ENCODE assay signal across 18 cellular contexts in the genomic region with DNA sequence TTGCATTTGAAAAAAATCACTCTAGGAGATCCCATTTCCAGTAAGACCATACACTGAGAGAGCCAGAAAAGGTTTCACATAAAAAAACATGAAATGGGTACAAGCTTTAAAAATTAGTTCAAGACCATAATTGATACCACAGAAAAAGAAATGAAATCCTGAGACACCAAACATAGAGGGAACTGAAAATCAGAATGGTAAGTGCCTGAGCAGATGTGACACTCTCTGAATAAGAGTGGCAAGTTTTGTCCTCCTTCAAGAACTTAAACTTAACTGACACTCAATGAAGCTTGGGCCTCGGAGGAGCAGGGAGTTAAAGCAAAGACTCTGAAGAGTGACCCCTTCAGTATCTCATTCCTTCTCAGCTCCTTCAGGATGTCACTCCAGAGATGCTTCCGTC. TPM values are rescaled to one million over a fixed set of nuclear protein-coding genes. Genes with fewer than 3 reads are reported as not detected.
DNase-seq lines count a peak whose midpoint lies in the region; ATAC-seq and TF ChIP-seq lines count a peak whose summit lies in the region.
"Had no signal": no experiment of that assay in that cellular context is flagged by ENCODE, and none has a peak within 500 bp of the region (broad histone marks: within the 10 kb centered on the region; RNA-seq: fewer than 3 reads in every experiment).

No MANE protein-coding gene starts in this region.

- POLR2A ChIA-PET in OCI-LY7 (lab: Charles Lee), result interaction anchor here (0.6 to 1.9 kb wide), 4 partner anchors 14 to 497 kb away, joined by 3 to 5 read pairs (median 4); no protein-coding TSS in a partner anchor

- H3K9me2 ChIP-seq in OCI-LY7 (ENCODE audit: insufficient read depth, low read length), result no peaks in the 10 kb centered on the region

- H2AFZ ChIP-seq in OCI-LY7 (ENCODE audit: low read length), result no peak overlapping the region

- peaks cover 28% of the 10 kb centered on the region for H3K27me3 Mint-ChIP-seq in T-helper 2 cell treated with Interferon-gamma antibody and Interleukin-4, amounts not matched to agents 5 μg/mL and 100 μg/mL, for 36 hours (ENCODE audit: low read depth)
- H3K27me3 Mint-ChIP-seq: activated naive CD8-positive, alpha-beta T cell; stimulated activated naive CD8-positive, alpha-beta T cell treated with anti-CD3 and anti-CD28 coated beads, Interleukin-15, Interleukin-2, amounts not matched to agents 100 ng/mL and 50 ng/mL, for 24 hours had no signal

- ATAC-seq in GM18502 (IDR thresholded peaks at IDR 0.05; ENCODE audit: poor library complexity, unreplicated experiment), result peak; percentile 93
- peak; percentile 67 for ATAC-seq in GM19463 (IDR thresholded peaks at IDR 0.05; ENCODE audit: unreplicated experiment)
- ATAC-seq in HG02798 (IDR thresholded peaks at IDR 0.05; ENCODE audit: poor library complexity, unreplicated experiment), result peak; percentile 72
- peak; percentile 53 for ATAC-seq in HG03469 (IDR thresholded peaks at IDR 0.05; ENCODE audit: unreplicated experiment)
- ATAC-seq: right lobe of liver had no signal

- BruUV-seq in OCI-LY7 (replicated peaks; lab: Mats Ljungman, UMichigan), result no TSS peak

- no peaks in the 10 kb centered on the region for H3K9me3 ChIP-seq in OCI-LY7 (ENCODE audit: low read length)
- H3K9me3 ChIP-seq: right lobe of liver had no signal

- no peak for TF ChIP-seq CTCF in OCI-LY7 (conservative IDR thresholded peaks at IDR 0.05; ENCODE audit: low read length)

- H3K9me3 Mint-ChIP-seq in T-helper 2 cell treated with Interferon-gamma antibody and Interleukin-4, amounts not matched to agents 5 μg/mL and 100 μg/mL, for 36 hours, result peaks cover 12% of the 10 kb centered on the region
- H3K9me3 Mint-ChIP-seq: activated B cell treated with CpG ODN at 0.5 μM for 24 hours, nephron had no signal

- peaks cover 5% of the 10 kb centered on the region for H3K36me3 Mint-ChIP-seq in T-helper 2 cell treated with Interferon-gamma antibody and Interleukin-4, amounts not matched to agents 5 μg/mL and 100 μg/mL, for 36 hours (ENCODE audit: low read depth)
- H3K36me3 Mint-ChIP-seq: activated naive CD8-positive, alpha-beta T cell had no signal

- no peak overlapping the region for H3K4me3 Mint-ChIP-seq in T-helper 2 cell treated with Interferon-gamma antibody and Interleukin-4, amounts not matched to agents 5 μg/mL and 100 μg/mL, for 36 hours
- H3K4me3 Mint-ChIP-seq: activated B cell treated with CpG ODN at 0.5 μM for 24 hours; activated naive CD8-positive, alpha-beta T cell; nephron; stimulated activated naive CD8-positive, alpha-beta T cell treated with anti-CD3 and anti-CD28 coated beads, Interleukin-15, Interleukin-2, amounts not matched to agents 100 ng/mL and 50 ng/mL, for 24 hours had no signal

- no peaks in the 10 kb centered on the region for H3K79me2 ChIP-seq in OCI-LY7 (ENCODE audit: insufficient read depth, low read depth, low read length)

- CTCF ChIA-PET in OCI-LY7 (lab: Charles Lee; ENCODE audit: unreplicated experiment), result no interaction called here

- no peaks in the 10 kb centered on the region for H4K20me1 ChIP-seq in OCI-LY7 (ENCODE audit: insufficient read depth, low read length)

- no peak overlapping the region for H3K27ac ChIP-seq in OCI-LY7 (ENCODE audit: low read depth, low read length, poor library complexity, severe bottlenecking)
- H3K27ac ChIP-seq: right lobe of liver had no signal

- peaks cover 12% of the 10 kb centered on the region for H3K4me1 Mint-ChIP-seq in T-helper 2 cell treated with Interferon-gamma antibody and Interleukin-4, amounts not matched to agents 5 μg/mL and 100 μg/mL, for 36 hours (ENCODE audit: low read depth)

- DNase-seq in T-helper 2 cell treated with Interferon-gamma antibody and Interleukin-4, amounts not matched to agents 5 μg/mL and 100 μg/mL, for 36 hours (ENCODE audit: low spot score), result no peak
- DNase-seq in iPS-NIHi7 (ENCODE audit: extremely low spot score), result no peak
- no peak for DNase-seq in OCI-LY7 (ENCODE audit: low spot score)
- no peak for DNase-seq in ureter (ENCODE audit: low spot score)
- DNase-seq: activated B cell treated with CpG ODN at 0.5 μM for 24 hours; activated CD8-positive, alpha-beta memory T cell treated with anti-CD3 and anti-CD28 coated beads, Interleukin-2, amount 50 U/mL, for 48 hours; Calu3; caudate nucleus; NCI-H2171; right lobe of liver; stimulated activated CD4-positive, alpha-beta T cell treated with anti-CD3 and anti-CD28 coated beads, Interleukin-4, amount 100 ng/mL, for 4 hours had no signal

- intact Hi-C loops in OCI-LY7 (cut with micrococcal nuclease; ENCODE audit: unreplicated experiment), result no loop called here

- H3K36me3 ChIP-seq in OCI-LY7 (ENCODE audit: insufficient read depth, low read length), result no peaks in the 10 kb centered on the region
- H3K36me3 ChIP-seq: right lobe of liver had no signal

- H3K27ac Mint-ChIP-seq in T-helper 2 cell treated with Interferon-gamma antibody and Interleukin-4, amounts not matched to agents 5 μg/mL and 100 μg/mL, for 36 hours, result no peak overlapping the region
- H3K27ac Mint-ChIP-seq: activated naive CD8-positive, alpha-beta T cell; nephron; stimulated activated naive CD8-positive, alpha-beta T cell treated with anti-CD3 and anti-CD28 coated beads, Interleukin-15, Interleukin-2, amounts not matched to agents 100 ng/mL and 50 ng/mL, for 24 hours had no signal

- H3K4me1 ChIP-seq in OCI-LY7 (ENCODE audit: insufficient read depth, low read length, poor library complexity, severe bottlenecking), result no peaks in the 10 kb centered on the region
- H3K4me1 ChIP-seq: right lobe of liver had no signal

- H3K4me3 ChIP-seq in OCI-LY7 (ENCODE audit: low read depth, low read length, poor library complexity, severe bottlenecking), result no peak overlapping the region
- H3K4me3 ChIP-seq: right lobe of liver had no signal

- no peak overlapping the region for H3K4me2 ChIP-seq in OCI-LY7 (ENCODE audit: low read length)

RNA-seq across cellular contexts. Expression of a gene that starts 23.2 kb away (rescaled TPM):
- total RNA-seq in OCI-LY7 (2014; rRNA removed; shearing (Covaris generic)), result not detected in 2 replicates
- total RNA-seq in OCI-LY7 (2022), result not detected in 2 replicates
- total RNA-seq in ureter, result 2.7 TPM
- total RNA-seq: activated B cell treated with CpG ODN at 0.5 μM for 24 hours, Calu3 had no signal
